17 cellular contexts compared by ENCODE assay signal in genomic region chr6:111763381-111763780, GRCh38.
DNase-seq lines count a peak whose midpoint lies in the region; ATAC-seq and TF ChIP-seq lines count a peak whose summit lies in the region.
"Had no signal": no experiment of that assay in that cellular context is flagged by ENCODE, and none has a peak within 500 bp of the region (broad histone marks: within the 10 kb centered on the region; RNA-seq: fewer than 3 reads in every experiment).

No MANE protein-coding gene starts in this region.

- H3K27me3 ChIP-seq in CD4-positive, alpha-beta T cell (ENCODE audit: control insufficient read depth, insufficient read depth, low read length) = no peaks in the 10 kb centered on the region
- H3K27me3 ChIP-seq in naive thymus-derived CD4-positive, alpha-beta T cell (ENCODE audit: control insufficient read depth in 2 of 2, insufficient read depth in 2 of 2, low read length in 2 of 2) = no peaks in the 10 kb centered on the region
- H3K27me3 ChIP-seq in psoas muscle (ENCODE audit: insufficient read depth in 3 of 3, low read length in 2 of 3) = peaks cover 0 to 2% (median 0%) of the 10 kb centered on the region in 3 donors

- H3K4me3 Mint-ChIP-seq in CD4-positive, alpha-beta T cell = peak overlapping the region; percentile 27
- H3K4me3 Mint-ChIP-seq in activated naive CD8-positive, alpha-beta T cell treated with anti-CD3 and anti-CD28 coated beads, Interleukin-2, amount 50 U/mL, for 24 hours = peak overlapping the region; percentile 84
- peak overlapping the region in 8 of 10 donors; percentile 23 to 94 (median 53) for H3K4me3 Mint-ChIP-seq in naive thymus-derived CD4-positive, alpha-beta T cell
- no peak overlapping the region for H3K4me3 Mint-ChIP-seq in progenitor cell of endocrine pancreas (ENCODE audit: low read depth)
- H3K4me3 Mint-ChIP-seq in WTC11 = no peak overlapping the region
- H3K4me3 Mint-ChIP-seq: stimulated activated naive B cell treated with anti-CD40 and anti-IgM and Interleukin-4, amounts not matched to agents 10 μg/mL and 1 μg/mL and 100 μg/mL, for 72 hours had no signal

- 75 to 79% (median 76%) methylated on average over 2 of the region's 2 CpGs for WGBS in psoas muscle, 3 donors

- H3K27ac Mint-ChIP-seq in CD4-positive, alpha-beta T cell = peak overlapping the region; percentile 99
- peak overlapping the region; percentile 99 for H3K27ac Mint-ChIP-seq in activated naive CD8-positive, alpha-beta T cell treated with anti-CD3 and anti-CD28 coated beads, Interleukin-2, amount 50 U/mL, for 24 hours
- H3K27ac Mint-ChIP-seq in naive thymus-derived CD4-positive, alpha-beta T cell = peak overlapping the region; percentile 94 to 100 (median 99)
- no peak overlapping the region for H3K27ac Mint-ChIP-seq in progenitor cell of endocrine pancreas
- H3K27ac Mint-ChIP-seq in WTC11 = no peak overlapping the region

- POLR2A ChIA-PET in CD4-positive, alpha-beta T cell (lab: Charles Lee) = interaction anchor here (0.7 to 5.2 kb wide), 17 partner anchors 7 to 265 kb away, joined by 3 to 48 read pairs (median 4); no protein-coding TSS in a partner anchor
- POLR2A ChIA-PET in naive thymus-derived CD4-positive, alpha-beta T cell (lab: Charles Lee) = interaction anchor here (0.6 to 2.6 kb wide), 10 partner anchors 8 to 110 kb away, joined by 3 to 15 read pairs (median 4); partner anchors contain the start of gene FYN
- POLR2A ChIA-PET in WTC11 (lab: Charles Lee) = no interaction called here

- TF ChIP-seq CTCF in CD4-positive, alpha-beta T cell (IDR thresholded peaks at IDR 0.05) = no peak
- no peak for TF ChIP-seq CTCF in psoas muscle (IDR thresholded peaks at IDR 0.05)
- no peak for TF ChIP-seq CTCF in progenitor cell of endocrine pancreas (IDR thresholded peaks at IDR 0.05; ENCODE audit: unreplicated experiment)
- TF ChIP-seq CTCF in WTC11 (IDR thresholded peaks at IDR 0.05) = no peak

- CTCF ChIA-PET in CD4-positive, alpha-beta T cell (lab: Charles Lee) = interaction anchor here (0.7 to 1.7 kb wide), 10 partner anchors 14 to 233 kb away, joined by 3 to 4 read pairs (median 3); no protein-coding TSS in a partner anchor
- CTCF ChIA-PET in naive thymus-derived CD4-positive, alpha-beta T cell (lab: Charles Lee) = interaction anchor here (0.8 to 1.4 kb wide), 4 partner anchors 10 to 234 kb away, joined by 3 to 4 read pairs (median 4); no protein-coding TSS in a partner anchor
- CTCF ChIA-PET in WTC11 (lab: Charles Lee) = interaction anchor here (0.7 to 1.0 kb wide), 3 partner anchors 46 to 110 kb away, joined by 3 read pairs; partner anchors contain the start of gene FYN

- no peak for ATAC-seq in CD4-positive, alpha-beta T cell (ENCODE audit: poor library complexity)
- ATAC-seq in activated naive CD8-positive, alpha-beta T cell treated with anti-CD3 and anti-CD28 coated beads, Interleukin-2, amount 50 U/mL, for 24 hours = no peak
- no peak for ATAC-seq in naive thymus-derived CD4-positive, alpha-beta T cell
- no peak for ATAC-seq in psoas muscle
- ATAC-seq in WTC11 = no peak
- ATAC-seq: left lobe of liver, sciatic nerve had no signal

- no peak for DNase-seq in CD4-positive, alpha-beta T cell
- DNase-seq in HCEC 1CT (peak; percentile 45), psoas muscle (no peak), progenitor cell of endocrine pancreas (ENCODE audit: low spot score, unreplicated experiment) (no peak), WTC11 (ENCODE audit: low spot score) (no peak), NCI-H1105 (lab: John Stamatoyannopoulos, UW) (no peak)
- DNase-seq in activated naive CD8-positive, alpha-beta T cell treated with anti-CD3 and anti-CD28 coated beads, Interleukin-2, amount 50 U/mL, for 24 hours = no peak
- no peak for DNase-seq in naive thymus-derived CD4-positive, alpha-beta T cell
- DNase-seq: activated gamma-delta T cell; cerebellar nuclear complex; erythroblast; hippocampal formation; NCI-H1930; NCI-H526; stimulated activated naive B cell treated with anti-CD40 and anti-IgM and Interleukin-4, amounts not matched to agents 10 μg/mL and 1 μg/mL and 100 μg/mL, for 72 hours had no signal

- peak overlapping the region; percentile 8 for H3K4me3 ChIP-seq in naive thymus-derived CD4-positive, alpha-beta T cell (ENCODE audit: low read length)
- H3K4me3 ChIP-seq in psoas muscle = no peak overlapping the region

- H3K36me3 Mint-ChIP-seq in CD4-positive, alpha-beta T cell (ENCODE audit: low read depth) = peaks cover 50% of the 10 kb centered on the region
- H3K36me3 Mint-ChIP-seq in activated naive CD8-positive, alpha-beta T cell treated with anti-CD3 and anti-CD28 coated beads, Interleukin-2, amount 50 U/mL, for 24 hours (ENCODE audit: low read depth) = peaks cover 83% of the 10 kb centered on the region
- peaks cover 0 to 37% (median 9%) of the 10 kb centered on the region in 5 donors for H3K36me3 Mint-ChIP-seq in naive thymus-derived CD4-positive, alpha-beta T cell
- peaks cover 6% of the 10 kb centered on the region for H3K36me3 Mint-ChIP-seq in progenitor cell of endocrine pancreas (ENCODE audit: insufficient read depth)
- no peaks in the 10 kb centered on the region for H3K36me3 Mint-ChIP-seq in WTC11

- no peaks in the 10 kb centered on the region for H3K27me3 Mint-ChIP-seq in CD4-positive, alpha-beta T cell
- H3K27me3 Mint-ChIP-seq in activated naive CD8-positive, alpha-beta T cell treated with anti-CD3 and anti-CD28 coated beads, Interleukin-2, amount 50 U/mL, for 24 hours = peaks cover 2% of the 10 kb centered on the region
- no peaks in the 10 kb centered on the region for H3K27me3 Mint-ChIP-seq in naive thymus-derived CD4-positive, alpha-beta T cell
- H3K27me3 Mint-ChIP-seq in progenitor cell of endocrine pancreas = no peaks in the 10 kb centered on the region
- H3K27me3 Mint-ChIP-seq in WTC11 (ENCODE audit: low read depth) = no peaks in the 10 kb centered on the region
- H3K27me3 Mint-ChIP-seq: stimulated activated naive B cell treated with anti-CD40 and anti-IgM and Interleukin-4, amounts not matched to agents 10 μg/mL and 1 μg/mL and 100 μg/mL, for 72 hours had no signal

- H3K4me1 ChIP-seq in naive thymus-derived CD4-positive, alpha-beta T cell (ENCODE audit: control insufficient read depth in 2 of 2, insufficient read depth in 2 of 2, low read length in 2 of 2) = peaks cover 82 to 94% of the 10 kb centered on the region in 2 donors
- no peaks in the 10 kb centered on the region for H3K4me1 ChIP-seq in psoas muscle

- H3K4me1 Mint-ChIP-seq in CD4-positive, alpha-beta T cell (ENCODE audit: low read depth) = peaks cover 99% of the 10 kb centered on the region
- peaks cover 100% of the 10 kb centered on the region for H3K4me1 Mint-ChIP-seq in activated naive CD8-positive, alpha-beta T cell treated with anti-CD3 and anti-CD28 coated beads, Interleukin-2, amount 50 U/mL, for 24 hours
- H3K4me1 Mint-ChIP-seq in naive thymus-derived CD4-positive, alpha-beta T cell = peaks cover 78 to 100% (median 99%) of the 10 kb centered on the region in 7 donors
- H3K4me1 Mint-ChIP-seq in progenitor cell of endocrine pancreas (ENCODE audit: low read depth) (peaks cover 27% of the 10 kb centered on the region), WTC11 (peaks cover 64% of the 10 kb centered on the region)

- peaks cover 0 to 4% (median 0%) of the 10 kb centered on the region in 3 experiments for H3K36me3 ChIP-seq in naive thymus-derived CD4-positive, alpha-beta T cell (ENCODE audit: control insufficient read depth in 2 of 3, insufficient read depth in 3 of 3, low read length in 3 of 3)
- H3K36me3 ChIP-seq in psoas muscle (ENCODE audit: insufficient read depth in 1 of 2, low read depth in 1 of 2) = no peaks in the 10 kb centered on the region

- H3K9me3 Mint-ChIP-seq in CD4-positive, alpha-beta T cell = no peaks in the 10 kb centered on the region
- no peaks in the 10 kb centered on the region for H3K9me3 Mint-ChIP-seq in activated naive CD8-positive, alpha-beta T cell treated with anti-CD3 and anti-CD28 coated beads, Interleukin-2, amount 50 U/mL, for 24 hours
- peaks cover 0 to 4% (median 0%) of the 10 kb centered on the region in 11 donors for H3K9me3 Mint-ChIP-seq in naive thymus-derived CD4-positive, alpha-beta T cell
- H3K9me3 Mint-ChIP-seq in progenitor cell of endocrine pancreas (ENCODE audit: low read depth) (no peaks in the 10 kb centered on the region), WTC11 (no peaks in the 10 kb centered on the region)

- intact Hi-C loops in CD4-positive, alpha-beta T cell (cut with DNase I, micrococcal nuclease) = loop anchor here (2.0 to 5.0 kb wide), 7 partner anchors 13 to 279 kb away; no protein-coding TSS in a partner anchor
- intact Hi-C loops in naive thymus-derived CD4-positive, alpha-beta T cell (cut with micrococcal nuclease) = loop anchor here in 1 of 2 donors (5.0 kb wide), 1 partner anchor 324 kb away; the partner anchor contains the start of genes FAM229B and TUBE1
- intact Hi-C loops in psoas muscle (cut with DNase I) = no loop called here

- H3K27ac ChIP-seq in CD4-positive, alpha-beta T cell (ENCODE audit: low read depth, low read length) = peak overlapping the region; percentile 97
- H3K27ac ChIP-seq in naive thymus-derived CD4-positive, alpha-beta T cell (ENCODE audit: low read depth, low read length) = peak overlapping the region; percentile 97
- no peak overlapping the region for H3K27ac ChIP-seq in psoas muscle

- H3K9me3 ChIP-seq in CD4-positive, alpha-beta T cell (ENCODE audit: control insufficient read depth, low read length) = no peaks in the 10 kb centered on the region
- H3K9me3 ChIP-seq in naive thymus-derived CD4-positive, alpha-beta T cell (ENCODE audit: control insufficient read depth in 2 of 3, low read length in 3 of 3) = no peaks in the 10 kb centered on the region
- H3K9me3 ChIP-seq in psoas muscle = no peaks in the 10 kb centered on the region

TF ChIP-seq in WTC11, 78 proteins besides CTCF, POLR2A, EP300 and RAD21:
- no peak for TF ChIP-seq ZNF219 (CRISPR knock-in tag; IDR thresholded peaks at IDR 0.05; ENCODE audit: borderline replicate concordance)
- no peak for TF ChIP-seq CBFB (CRISPR knock-in tag; IDR thresholded peaks at IDR 0.05; ENCODE audit: low read depth)
- TF ChIP-seq OVOL2 (CRISPR knock-in tag; IDR thresholded peaks at IDR 0.05; ENCODE audit: borderline replicate concordance) = no peak
- no peak for TF ChIP-seq ZNF138 (CRISPR knock-in tag; conservative IDR thresholded peaks at IDR 0.05)
- no peak for TF ChIP-seq JAZF1 (CRISPR knock-in tag; IDR thresholded peaks at IDR 0.05)
- no peak for TF ChIP-seq NR1H2 (CRISPR knock-in tag; IDR thresholded peaks at IDR 0.05)
- TF ChIP-seq ZNF121 (CRISPR knock-in tag; IDR thresholded peaks at IDR 0.05) = no peak
- TF ChIP-seq PRRX2 (CRISPR knock-in tag; IDR thresholded peaks at IDR 0.05) = no peak
- no peak for TF ChIP-seq JUN (CRISPR knock-in tag; IDR thresholded peaks at IDR 0.05)

Comparison
In these comparisons a context has a peak if more than half of its experiments do, and no peak if none do; other contexts are left out.
1. H3K27ac Mint-ChIP-seq: peak in CD4-positive, alpha-beta T cell (single experiment), activated naive CD8-positive, alpha-beta T cell treated with anti-CD3 and anti-CD28 coated beads, Interleukin-2, amount 50 U/mL, for 24 hours (single experiment) and naive thymus-derived CD4-positive, alpha-beta T cell (9 of 9); none in progenitor cell of endocrine pancreas (single experiment) and WTC11 (single experiment).
2. H3K4me3 Mint-ChIP-seq: peak in CD4-positive, alpha-beta T cell (single experiment), activated naive CD8-positive, alpha-beta T cell treated with anti-CD3 and anti-CD28 coated beads, Interleukin-2, amount 50 U/mL, for 24 hours (single experiment) and naive thymus-derived CD4-positive, alpha-beta T cell (8 of 10); none in progenitor cell of endocrine pancreas (single experiment) and WTC11 (single experiment).
3. intact Hi-C loops: an anchor here in CD4-positive, alpha-beta T cell (2.0 to 5.0 kb wide); none called in psoas muscle.